15 cellular contexts compared by ENCODE assay signal in genomic region chr6:156193381-156193780, GRCh38.
DNase-seq lines count a peak whose midpoint lies in the region; ATAC-seq lines count a peak whose summit lies in the region.
"Had no signal": no experiment of that assay in that cellular context is flagged by ENCODE, and none has a peak within 500 bp of the region (broad histone marks: within the 10 kb centered on the region; RNA-seq: fewer than 3 reads in every experiment).

No MANE protein-coding gene starts in this region.

- H3K27me3 Mint-ChIP-seq in activated CD4-positive, alpha-beta memory T cell treated with anti-CD3 and anti-CD28 coated beads, Interleukin-2, amount 10 ng/mL, durations not matched to agents 7 days and 5 days, result no peaks in the 10 kb centered on the region
- H3K27me3 Mint-ChIP-seq in activated CD4-positive, alpha-beta memory T cell treated with anti-CD3 and anti-CD28 coated beads for 36 hours, result no peaks in the 10 kb centered on the region
- no peaks in the 10 kb centered on the region for H3K27me3 Mint-ChIP-seq in CD4-positive, CD25-positive, alpha-beta regulatory T cell

- H3K4me3 Mint-ChIP-seq in activated CD4-positive, alpha-beta memory T cell treated with anti-CD3 and anti-CD28 coated beads, Interleukin-2, amount 10 ng/mL, durations not matched to agents 7 days and 5 days, result no peak overlapping the region
- no peak overlapping the region for H3K4me3 Mint-ChIP-seq in activated CD4-positive, alpha-beta memory T cell treated with anti-CD3 and anti-CD28 coated beads for 36 hours
- peak overlapping the region in 1 of 4 donors; percentile 16 for H3K4me3 Mint-ChIP-seq in CD4-positive, CD25-positive, alpha-beta regulatory T cell
- H3K4me3 Mint-ChIP-seq: CD14-positive monocyte, GM23338, IgD-negative memory B cell had no signal

- peaks cover 6% of the 10 kb centered on the region for H3K4me1 ChIP-seq in CD4-positive, CD25-positive, alpha-beta regulatory T cell (ENCODE audit: control insufficient read depth, insufficient read depth, low read length, poor library complexity, severe bottlenecking)
- H3K4me1 ChIP-seq: Caco-2 had no signal

- no peaks in the 10 kb centered on the region for H3K36me3 ChIP-seq in CD4-positive, CD25-positive, alpha-beta regulatory T cell (ENCODE audit: control insufficient read depth, insufficient read depth, low read length)
- H3K36me3 ChIP-seq: BLaER1 had no signal

- H3K4me1 Mint-ChIP-seq in activated CD4-positive, alpha-beta memory T cell treated with anti-CD3 and anti-CD28 coated beads, Interleukin-2, amount 10 ng/mL, durations not matched to agents 7 days and 5 days, result peaks cover 37% of the 10 kb centered on the region
- peaks cover 29% of the 10 kb centered on the region for H3K4me1 Mint-ChIP-seq in activated CD4-positive, alpha-beta memory T cell treated with anti-CD3 and anti-CD28 coated beads for 36 hours (ENCODE audit: low read depth)
- peaks cover 6 to 28% (median 16%) of the 10 kb centered on the region in 4 donors for H3K4me1 Mint-ChIP-seq in CD4-positive, CD25-positive, alpha-beta regulatory T cell

- peak overlapping the region; percentile 23 for H3K27ac ChIP-seq in CD4-positive, CD25-positive, alpha-beta regulatory T cell (ENCODE audit: insufficient read depth, low read length, poor library complexity, severe bottlenecking)
- H3K27ac ChIP-seq: BLaER1 had no signal

- no peak for DNase-seq in activated CD4-positive, alpha-beta memory T cell treated with anti-CD3 and anti-CD28 coated beads, Interleukin-2, amount 10 ng/mL, durations not matched to agents 7 days and 5 days
- DNase-seq in activated CD4-positive, alpha-beta memory T cell treated with anti-CD3 and anti-CD28 coated beads for 36 hours, result no peak
- DNase-seq in CD4-positive, CD25-positive, alpha-beta regulatory T cell, result peak in 1 of 3 donors; percentile 33
- DNase-seq in NCI-H526 (lab: John Stamatoyannopoulos, UW) (peak; percentile 56 to 75), MV-4-11 (lab: John Stamatoyannopoulos, UW) (no peak), NCI-H345 treated with DMSO at 0.1 percent for 48 hours (lab: John Stamatoyannopoulos, UW; ENCODE audit: unreplicated experiment) (no peak)
- peak; percentile 28 for DNase-seq in central memory CD4-positive, alpha-beta T cell
- DNase-seq in effector CD8-positive, alpha-beta T cell (lab: John Stamatoyannopoulos, UW), result no peak
- DNase-seq: 8988T, Caco-2, HCEC 1CT had no signal

- intact Hi-C loops in activated CD4-positive, alpha-beta memory T cell treated with anti-CD3 and anti-CD28 coated beads for 36 hours (cut with micrococcal nuclease), result loop anchor here (5.0 kb wide), 1 partner anchor 204 kb away; no protein-coding TSS in a partner anchor

- H3K9me3 ChIP-seq in CD4-positive, CD25-positive, alpha-beta regulatory T cell (ENCODE audit: control insufficient read depth in 2 of 2, low read length in 2 of 2), result no peaks in the 10 kb centered on the region
- H3K9me3 ChIP-seq: Caco-2 had no signal

- no peaks in the 10 kb centered on the region for H3K27me3 ChIP-seq in CD4-positive, CD25-positive, alpha-beta regulatory T cell (ENCODE audit: control insufficient read depth, insufficient read depth, low read length)
- H3K27me3 ChIP-seq: BLaER1 had no signal

- ATAC-seq in CD4-positive, CD25-positive, alpha-beta regulatory T cell (ENCODE audit: low read depth in 2 of 2), result no peak
- ATAC-seq: GM23338 had no signal

- POLR2A ChIA-PET in activated CD4-positive, alpha-beta memory T cell treated with anti-CD3 and anti-CD28 coated beads, Interleukin-2, amount 10 ng/mL, durations not matched to agents 7 days and 5 days (lab: Charles Lee), result interaction anchor here (1.4 kb wide), 1 partner anchor 204 kb away, joined by 3 read pairs; no protein-coding TSS in a partner anchor
- POLR2A ChIA-PET in activated CD4-positive, alpha-beta memory T cell treated with anti-CD3 and anti-CD28 coated beads for 36 hours (lab: Charles Lee), result no interaction called here

- H3K27ac Mint-ChIP-seq in activated CD4-positive, alpha-beta memory T cell treated with anti-CD3 and anti-CD28 coated beads, Interleukin-2, amount 10 ng/mL, durations not matched to agents 7 days and 5 days, result peak overlapping the region; percentile 5
- H3K27ac Mint-ChIP-seq in activated CD4-positive, alpha-beta memory T cell treated with anti-CD3 and anti-CD28 coated beads for 36 hours, result no peak overlapping the region
- H3K27ac Mint-ChIP-seq in CD4-positive, CD25-positive, alpha-beta regulatory T cell, result peak overlapping the region in 1 of 3 donors; percentile 66
- H3K27ac Mint-ChIP-seq: CD14-positive monocyte, GM23338, IgD-negative memory B cell had no signal

- H3K36me3 Mint-ChIP-seq in activated CD4-positive, alpha-beta memory T cell treated with anti-CD3 and anti-CD28 coated beads, Interleukin-2, amount 10 ng/mL, durations not matched to agents 7 days and 5 days (ENCODE audit: low read depth), result peaks cover 8% of the 10 kb centered on the region
- H3K36me3 Mint-ChIP-seq in activated CD4-positive, alpha-beta memory T cell treated with anti-CD3 and anti-CD28 coated beads for 36 hours, result no peaks in the 10 kb centered on the region
- H3K36me3 Mint-ChIP-seq in CD4-positive, CD25-positive, alpha-beta regulatory T cell, result peaks cover 4% of the 10 kb centered on the region
- H3K36me3 Mint-ChIP-seq: CD14-positive monocyte had no signal

- H3K4me3 ChIP-seq in CD4-positive, CD25-positive, alpha-beta regulatory T cell (ENCODE audit: low read depth, low read length), result no peak overlapping the region
- H3K4me3 ChIP-seq: BLaER1, GM23338 had no signal

- CTCF ChIA-PET in activated CD4-positive, alpha-beta memory T cell treated with anti-CD3 and anti-CD28 coated beads, Interleukin-2, amount 10 ng/mL, durations not matched to agents 7 days and 5 days (lab: Charles Lee), result no interaction called here
- CTCF ChIA-PET in activated CD4-positive, alpha-beta memory T cell treated with anti-CD3 and anti-CD28 coated beads for 36 hours (lab: Charles Lee), result interaction anchor here (1.7 kb wide), 1 partner anchor 19 kb away, joined by 4 read pairs; no protein-coding TSS in a partner anchor

- peaks cover 12% of the 10 kb centered on the region for H3K9me3 Mint-ChIP-seq in activated CD4-positive, alpha-beta memory T cell treated with anti-CD3 and anti-CD28 coated beads, Interleukin-2, amount 10 ng/mL, durations not matched to agents 7 days and 5 days
- H3K9me3 Mint-ChIP-seq in activated CD4-positive, alpha-beta memory T cell treated with anti-CD3 and anti-CD28 coated beads for 36 hours, result peaks cover 2% of the 10 kb centered on the region
- peaks cover 0 to 4% (median 0%) of the 10 kb centered on the region in 7 donors for H3K9me3 Mint-ChIP-seq in CD4-positive, CD25-positive, alpha-beta regulatory T cell
- H3K9me3 Mint-ChIP-seq: GM23338 had no signal

Comparison
In these comparisons a context has a peak if more than half of its experiments do, and no peak if none do; other contexts are left out.
1. DNase-seq: peak in NCI-H526 (2 of 2) and central memory CD4-positive, alpha-beta T cell (single experiment); none in activated CD4-positive, alpha-beta memory T cell treated with anti-CD3 and anti-CD28 coated beads, Interleukin-2, amount 10 ng/mL, durations not matched to agents 7 days and 5 days (single experiment), activated CD4-positive, alpha-beta memory T cell treated with anti-CD3 and anti-CD28 coated beads for 36 hours (single experiment), MV-4-11 (single experiment), effector CD8-positive, alpha-beta T cell (single experiment) and NCI-H345 treated with DMSO at 0.1 percent for 48 hours (single experiment).